Comparison of ENCODE assay signal across 8 cellular contexts in the genomic region with DNA sequence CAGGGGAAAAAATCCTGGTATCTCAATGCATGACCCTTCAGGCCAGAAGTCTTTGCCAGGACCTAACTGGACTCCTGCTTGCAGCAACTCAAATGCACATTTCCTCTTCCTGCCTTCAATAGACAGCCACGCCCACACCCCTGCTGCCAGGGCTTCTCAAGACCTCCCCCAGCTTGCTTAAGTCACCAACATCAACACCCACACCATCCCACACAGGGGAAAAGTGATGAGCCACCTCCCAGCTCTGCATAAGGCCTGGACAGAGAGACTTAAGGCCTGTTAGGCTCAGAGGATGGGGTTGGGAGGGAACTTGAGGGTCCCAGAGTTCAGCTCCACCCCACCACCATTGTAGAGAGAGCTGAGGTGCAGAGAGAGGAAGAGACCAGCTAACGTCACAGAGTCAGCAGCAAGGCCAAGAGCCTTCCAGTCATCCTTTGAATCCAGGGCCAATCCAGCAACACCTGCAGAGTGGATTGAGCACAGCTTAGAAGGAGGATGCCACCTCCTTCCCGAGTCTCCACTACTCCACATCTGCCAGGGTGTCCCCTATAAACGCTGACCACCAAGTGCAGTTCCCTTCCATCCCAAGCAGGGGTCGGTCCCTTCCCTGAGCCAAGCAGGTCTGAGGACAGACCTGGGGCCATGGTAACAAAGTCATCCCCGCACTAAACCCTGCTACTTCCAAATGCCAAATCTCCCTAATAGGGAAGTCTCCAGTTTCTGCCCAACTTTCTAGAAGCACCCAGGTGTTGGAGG. TPM values are rescaled to one million over a fixed set of nuclear protein-coding genes. Genes with fewer than 3 reads are reported as not detected.
DNase-seq lines count a peak whose midpoint lies in the region; ATAC-seq and TF ChIP-seq lines count a peak whose summit lies in the region.

No MANE protein-coding gene starts in this region.

- H3K79me2 ChIP-seq in SU-DHL-6 (ENCODE audit: insufficient read depth, low read length), result no peaks in the 10 kb centered on the region

- H3K9me3 ChIP-seq in AG04450 (ENCODE audit: control insufficient read depth, insufficient read depth, low read length) (no peaks in the 10 kb centered on the region), SU-DHL-6 (ENCODE audit: insufficient read depth, low read length) (no peaks in the 10 kb centered on the region), Caco-2 (no peaks in the 10 kb centered on the region)

- H3K4me1 Mint-ChIP-seq in activated naive CD8-positive, alpha-beta T cell treated with anti-CD3 and anti-CD28 coated beads, Interleukin-2, amount 50 U/mL, for 24 hours, result peaks cover 54% of the 10 kb centered on the region
- H3K4me1 Mint-ChIP-seq in Caco-2 (ENCODE audit: low read depth, unreplicated experiment), result no peaks in the 10 kb centered on the region

- H3K9me2 ChIP-seq in SU-DHL-6 (replicated peaks; ENCODE audit: insufficient read depth, low read length), result no peaks in the 10 kb centered on the region

- H3K27me3 ChIP-seq in AG04450 (ENCODE audit: control insufficient read depth, insufficient read depth, low read length) (no peaks in the 10 kb centered on the region), SU-DHL-6 (ENCODE audit: low read length) (no peaks in the 10 kb centered on the region), Caco-2 (replicated peaks; ENCODE audit: control insufficient read depth, insufficient read depth, low read length) (no peaks in the 10 kb centered on the region)

- H3K4me3 ChIP-seq in AG04450 (ENCODE audit: low read depth, low read length), result no peak overlapping the region
- no peak overlapping the region for H3K4me3 ChIP-seq in SU-DHL-6 (ENCODE audit: insufficient read depth, low read length, poor library complexity, severe bottlenecking)
- no peak overlapping the region for H3K4me3 ChIP-seq in Caco-2 (ENCODE audit: low read depth, low read length)

- no peak overlapping the region; the same call in 1 of the 2 replicates for H3K9ac ChIP-seq in SU-DHL-6 (ENCODE audit: low read length)

- peak overlapping the region; percentile 8 for H3K4me2 ChIP-seq in SU-DHL-6 (ENCODE audit: low read depth, low read length, poor library complexity, severe bottlenecking)

- TF ChIP-seq CTCF in AG04450 (IDR thresholded peaks at IDR 0.05; ENCODE audit: low read depth, low read length) (no peak), SU-DHL-6 (IDR thresholded peaks at IDR 0.05; ENCODE audit: insufficient read depth, low read length, poor library complexity, severe bottlenecking) (no peak), Caco-2 (IDR thresholded peaks at IDR 0.05; ENCODE audit: insufficient read depth in 1 of 2, low read depth in 1 of 2, low read length in 1 of 2, severe bottlenecking in 1 of 2, unreplicated experiment in 1 of 2) (no peak)

- peaks cover 18% of the 10 kb centered on the region for H3K36me3 Mint-ChIP-seq in activated naive CD8-positive, alpha-beta T cell treated with anti-CD3 and anti-CD28 coated beads, Interleukin-2, amount 50 U/mL, for 24 hours (ENCODE audit: low read depth)
- H3K36me3 Mint-ChIP-seq in Caco-2 (ENCODE audit: insufficient read depth, unreplicated experiment), result peaks cover 31% of the 10 kb centered on the region

- DNase-seq in AG04450 (ENCODE audit: low read depth, low spot score) (peak; percentile 38), H4 (ENCODE audit: low spot score) (peak; percentile 55), iPS-NIHi7 (ENCODE audit: extremely low spot score) (peak; percentile 74), Caco-2 (no peak)
- DNase-seq in activated naive CD8-positive, alpha-beta T cell treated with anti-CD3 and anti-CD28 coated beads, Interleukin-2, amount 50 U/mL, for 24 hours, result peak; percentile 63
- DNase-seq in stimulated activated CD4-positive, alpha-beta T cell treated with anti-CD3 and anti-CD28 coated beads, TNF-alpha, amount 100 ng/mL, for 4 hours (ENCODE audit: low read depth in 3 of 3), result peak; percentile 41 to 79 (median 75)

- intact Hi-C loops in Caco-2 (cut with micrococcal nuclease; ENCODE audit: unreplicated experiment), result no loop called here

- BruUV-seq in Caco-2 (replicated peaks; lab: Mats Ljungman, UMichigan), result no TSS peak

- peak; percentile 48 for ATAC-seq in activated naive CD8-positive, alpha-beta T cell treated with anti-CD3 and anti-CD28 coated beads, Interleukin-2, amount 50 U/mL, for 24 hours
- no peak for ATAC-seq in HG02870 (IDR thresholded peaks at IDR 0.05; ENCODE audit: unreplicated experiment)

- H4K20me1 ChIP-seq in SU-DHL-6 (ENCODE audit: low read depth, low read length), result no peaks in the 10 kb centered on the region

- no peak overlapping the region for H2AFZ ChIP-seq in SU-DHL-6 (ENCODE audit: low read depth, low read length, severe bottlenecking)

- H3K9me3 Mint-ChIP-seq in activated naive CD8-positive, alpha-beta T cell treated with anti-CD3 and anti-CD28 coated beads, Interleukin-2, amount 50 U/mL, for 24 hours, result no peaks in the 10 kb centered on the region
- H3K9me3 Mint-ChIP-seq in Caco-2 (ENCODE audit: unreplicated experiment), result no peaks in the 10 kb centered on the region

- CTCF ChIA-PET in AG04450 (lab: Charles Lee), result interaction anchor here (0.5 to 1.3 kb wide), 3 partner anchors 52 to 152 kb away, joined by 3 to 4 read pairs (median 3); no protein-coding TSS in a partner anchor
- CTCF ChIA-PET in Caco-2 (lab: Charles Lee), result no interaction called here

- peak overlapping the region; percentile 52 for H3K4me3 Mint-ChIP-seq in activated naive CD8-positive, alpha-beta T cell treated with anti-CD3 and anti-CD28 coated beads, Interleukin-2, amount 50 U/mL, for 24 hours
- H3K4me3 Mint-ChIP-seq in Caco-2 (ENCODE audit: unreplicated experiment), result no peak overlapping the region

- H3K27ac ChIP-seq in AG04450 (ENCODE audit: low read depth, low read length), result peak overlapping the region; percentile 57
- peak overlapping the region; percentile 50 for H3K27ac ChIP-seq in SU-DHL-6 (ENCODE audit: low read depth, low read length)

- H3K27me3 Mint-ChIP-seq in activated naive CD8-positive, alpha-beta T cell treated with anti-CD3 and anti-CD28 coated beads, Interleukin-2, amount 50 U/mL, for 24 hours, result no peaks in the 10 kb centered on the region
- H3K27me3 Mint-ChIP-seq in Caco-2 (ENCODE audit: insufficient read depth, unreplicated experiment), result no peaks in the 10 kb centered on the region

- H3K36me3 ChIP-seq in SU-DHL-6 (ENCODE audit: low read length), result no peaks in the 10 kb centered on the region
- H3K36me3 ChIP-seq in Caco-2 (ENCODE audit: control insufficient read depth, insufficient read depth, low read length), result no peaks in the 10 kb centered on the region; the same call in none of the 2 replicates

- peaks cover 4% of the 10 kb centered on the region for H3K4me1 ChIP-seq in Caco-2

- H3K27ac Mint-ChIP-seq in activated naive CD8-positive, alpha-beta T cell treated with anti-CD3 and anti-CD28 coated beads, Interleukin-2, amount 50 U/mL, for 24 hours, result peak overlapping the region; percentile 77
- no peak overlapping the region for H3K27ac Mint-ChIP-seq in Caco-2 (ENCODE audit: unreplicated experiment)

- peaks cover 19% of the 10 kb centered on the region for H3F3A ChIP-seq in SU-DHL-6 (ENCODE audit: insufficient read depth)

- POLR2A ChIA-PET in AG04450 (lab: Yijun Ruan, JAX) (interaction anchor here (0.6 kb wide), 1 partner anchor 9 kb away, joined by 3 read pairs; no protein-coding TSS in a partner anchor), Caco-2 (lab: Charles Lee) (no interaction called here)

RNA-seq across cellular contexts. Expression of a gene that starts 50.0 kb away (rescaled TPM):
- polyA plus RNA-seq in AG04450 (2011; rRNA removed), result 12.9 and 17.3 TPM in 2 replicates
- 32.7 and 39.1 TPM in 2 replicates for polyA minus RNA-seq in AG04450 (2011; rRNA and poly(A)+ RNA removed)
- 18.4 and 19.7 TPM in 2 replicates for total RNA-seq in H4 (2014; rRNA removed; shearing (Covaris generic))
- 47.7 and 48.4 TPM in 2 replicates for total RNA-seq in Caco-2 (2022)

Comparison
In these comparisons a context has a peak if more than half of its experiments do, and no peak if none do; other contexts are left out.
1. DNase-seq: peak in AG04450 (single experiment), H4 (single experiment), activated naive CD8-positive, alpha-beta T cell treated with anti-CD3 and anti-CD28 coated beads, Interleukin-2, amount 50 U/mL, for 24 hours (single experiment), iPS-NIHi7 (single experiment) and stimulated activated CD4-positive, alpha-beta T cell treated with anti-CD3 and anti-CD28 coated beads, TNF-alpha, amount 100 ng/mL, for 4 hours (3 of 3); none in Caco-2 (0 of 2).